16 cellular contexts compared by ENCODE assay signal in the genomic region with DNA sequence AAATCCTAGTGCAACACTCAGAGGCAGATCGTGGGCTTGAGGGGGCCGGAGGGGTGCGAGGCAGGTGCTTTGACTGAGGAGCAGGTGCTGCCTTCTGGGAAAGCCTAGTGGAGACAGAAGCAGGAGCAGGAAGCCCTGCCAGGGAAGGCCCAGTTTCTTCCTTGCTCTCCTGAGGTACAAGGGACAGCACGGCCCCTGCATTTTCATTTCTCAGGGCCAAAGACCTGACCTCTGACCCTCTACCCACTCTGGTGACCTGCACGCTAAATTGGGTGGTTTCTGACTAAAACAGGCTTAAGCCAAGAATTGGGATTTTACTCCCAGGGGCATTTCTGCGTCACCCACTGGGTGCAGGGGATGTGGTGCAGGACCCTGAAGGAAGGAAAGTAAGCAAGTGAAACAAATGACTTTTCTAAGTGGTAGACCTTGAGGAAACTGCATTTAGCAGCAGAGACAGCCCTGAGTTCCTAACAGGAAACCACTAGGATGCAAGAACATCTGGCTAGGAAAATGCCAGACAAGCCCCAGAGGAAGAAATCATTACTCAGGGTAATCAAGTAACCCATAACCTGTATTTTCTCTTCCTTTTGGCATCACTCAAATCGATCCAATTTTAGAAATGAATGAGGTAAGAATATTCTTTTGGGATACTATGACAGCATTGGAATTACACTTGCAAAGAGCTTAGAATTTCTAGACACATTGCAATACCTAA.
DNase-seq lines count a peak whose midpoint lies in the region; ATAC-seq and TF ChIP-seq lines count a peak whose summit lies in the region.
"Had no signal": no experiment of that assay in that cellular context is flagged by ENCODE, and none has a peak within 500 bp of the region (broad histone marks: within the 10 kb centered on the region; RNA-seq: fewer than 3 reads in every experiment).

No MANE protein-coding gene starts in this region.

- no peak overlapping the region for H3K4me3 ChIP-seq in brain microvascular endothelial cell (ENCODE audit: low read depth, low read length)
- H3K4me3 ChIP-seq in upper lobe of right lung = no peak overlapping the region
- H3K4me3 ChIP-seq: SK-N-MC, skin epidermis had no signal

- intact Hi-C loops in left cardiac atrium (cut with DNase I) (no loop called here), cardiac septum (cut with DNase I) (no loop called here), upper lobe of right lung (cut with DNase I) (no loop called here)

- H3K27ac Mint-ChIP-seq in nephron progenitor cell = peak overlapping the region; percentile 94
- H3K27ac Mint-ChIP-seq: WTC11 had no signal

- no peaks in the 10 kb centered on the region for H3K36me3 ChIP-seq in brain microvascular endothelial cell (replicated peaks)
- H3K36me3 ChIP-seq in upper lobe of right lung = no peaks in the 10 kb centered on the region

- H3K36me3 Mint-ChIP-seq in nephron progenitor cell (ENCODE audit: low read depth) = no peaks in the 10 kb centered on the region

- no peaks in the 10 kb centered on the region for H3K27me3 Mint-ChIP-seq in nephron progenitor cell (ENCODE audit: low read depth, poor library complexity)

- H3K27me3 ChIP-seq in brain microvascular endothelial cell (replicated peaks) = no peaks in the 10 kb centered on the region
- no peaks in the 10 kb centered on the region for H3K27me3 ChIP-seq in upper lobe of right lung

- no peak overlapping the region for H3K4me3 Mint-ChIP-seq in nephron progenitor cell
- H3K4me3 Mint-ChIP-seq: WTC11 had no signal

- peak overlapping the region; percentile 27 for H3K27ac ChIP-seq in brain microvascular endothelial cell
- peak overlapping the region; percentile 42 for H3K27ac ChIP-seq in upper lobe of right lung
- H3K27ac ChIP-seq: SK-N-MC had no signal

- ATAC-seq in left cardiac atrium (peak; percentile 29 to 38), upper lobe of right lung (no peak), GM21367 (IDR thresholded peaks at IDR 0.05; ENCODE audit: unreplicated experiment) (no peak), HG03442 (IDR thresholded peaks at IDR 0.05; ENCODE audit: unreplicated experiment) (no peak)
- ATAC-seq: HCT116, WTC11 had no signal

- H3K9me3 ChIP-seq in upper lobe of right lung = no peaks in the 10 kb centered on the region

- H3K9me3 Mint-ChIP-seq in nephron progenitor cell = peaks cover 5% of the 10 kb centered on the region

- TF ChIP-seq CTCF in brain microvascular endothelial cell (IDR thresholded peaks at IDR 0.05; ENCODE audit: low read depth, low read length, missing control alignments) (no peak), nephron progenitor cell (IDR thresholded peaks at IDR 0.05) (no peak), upper lobe of right lung (IDR thresholded peaks at IDR 0.05) (no peak)

- no peak for DNase-seq in left cardiac atrium
- no peak for DNase-seq in cardiac septum (ENCODE audit: low spot score)
- DNase-seq in brain microvascular endothelial cell = no peak
- DNase-seq in nephron progenitor cell = no peak
- DNase-seq in upper lobe of right lung = no peak
- no peak for DNase-seq in activated gamma-delta T cell treated with Interleukin-2 at 50 U/mL for 16 hours
- DNase-seq: activated T-cell treated with anti-CD3 and anti-CD28 coated beads for 4 hours; DMS79 treated with DMSO at 0.1 percent for 48 hours; NCI-H2029; NK-92 treated with Interleukin-12 subunit alpha and Interleukin-12 subunit beta, amount 100 ng/mL, for 24 hours had no signal

- in situ Hi-C loops in brain microvascular endothelial cell (cut with HindIII; ENCODE audit: low pct_ligation_motif_present, low sequenced_read_pairs) = no loop called here

- no peaks in the 10 kb centered on the region for H3K4me1 ChIP-seq in upper lobe of right lung

- H3K4me1 Mint-ChIP-seq in nephron progenitor cell = peaks cover 50% of the 10 kb centered on the region

Comparison
In these comparisons a context has a peak if more than half of its experiments do, and no peak if none do; other contexts are left out.
1. ATAC-seq: peak in left cardiac atrium (2 of 2); none in upper lobe of right lung (single experiment), GM21367 (single experiment) and HG03442 (single experiment).